ENCODE assay signal across 20 cellular contexts in the genomic region with DNA sequence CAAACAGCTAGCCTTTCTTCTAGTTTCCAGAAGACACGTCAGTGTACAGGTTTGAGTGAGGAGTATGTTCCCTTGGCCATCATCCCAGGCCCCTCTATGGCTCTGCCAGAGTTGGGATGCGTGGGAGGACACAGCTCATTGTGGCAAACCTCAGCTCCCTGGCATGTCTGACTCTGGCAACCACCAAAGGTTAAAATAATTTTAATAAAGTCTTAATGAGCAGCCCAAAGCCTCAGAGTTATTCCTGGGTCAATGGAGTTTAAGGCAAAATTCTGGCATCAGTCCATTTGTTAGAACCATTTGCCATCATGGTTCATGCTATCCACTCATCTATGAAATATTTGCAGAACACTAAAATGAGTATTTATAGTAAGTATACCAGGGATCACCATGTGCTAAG.
A peak's percentile ranks its signal among the peaks of the same experiment; 100 is the strongest.
DNase-seq lines count a peak whose midpoint lies in the region; ATAC-seq and TF ChIP-seq lines count a peak whose summit lies in the region.
"Had no signal": no experiment of that assay in that cellular context is flagged by ENCODE, and none has a peak within 500 bp of the region (broad histone marks: within the 10 kb centered on the region; RNA-seq: fewer than 3 reads in every experiment).

No MANE protein-coding gene starts in this region.

- DNase-seq in HCT116 (ENCODE audit: low read depth, low spot score): no peak
- peak; percentile 89 for DNase-seq in astrocyte of the spinal cord (ENCODE audit: low read depth, low spot score)
- DNase-seq in foreskin keratinocyte: peak in 1 of 2 donors; percentile 23
- peak; percentile 44 to 65 for DNase-seq in aorta
- no peak for DNase-seq in OCI-M1 (lab: John Stamatoyannopoulos, UW)
- no peak for DNase-seq in DMS 273 treated with DMSO at 0.1 percent for 48 hours (lab: John Stamatoyannopoulos, UW)
- DNase-seq: CD4-positive, alpha-beta T cell; effector CD8-positive, alpha-beta T cell; gastrocnemius medialis; GOT3; mesendoderm; NCI-H748 treated with DMSO at 0.1 percent for 48 hours; nucleus accumbens; stimulated activated CD4-positive, alpha-beta T cell treated with anti-CD3 and anti-CD28 coated beads, Interleukin-2, amount 100 ng/mL, for 48 hours; stimulated activated CD8-positive, alpha-beta memory T cell treated with anti-CD3 and anti-CD28 coated beads, Interleukin-4, amount 100 ng/mL, for 48 hours; thyroid gland had no signal

- CTCF ChIA-PET in HCT116 (lab: Charles Lee): no interaction called here

- no peak for TF ChIP-seq POLR2A in HCT116 (IDR thresholded peaks at IDR 0.05; ENCODE audit: borderline replicate concordance, extremely low read depth, insufficient read depth, insufficient read length)

- TF ChIP-seq CTCF in HCT116 (IDR thresholded peaks at IDR 0.05 in 2 of 3, conservative IDR thresholded peaks at IDR 0.05 in 1 of 3; ENCODE audit: borderline replicate concordance in 1 of 3, insufficient read depth in 1 of 3, low read depth in 2 of 3, low read length in 2 of 3) (no peak), astrocyte of the spinal cord (IDR thresholded peaks at IDR 0.05; ENCODE audit: low read depth, low read length) (no peak), foreskin keratinocyte (conservative IDR thresholded peaks at IDR 0.05) (no peak)

- WGBS in aorta, 2 donors: 72 to 75% methylated on average over 2 of the region's 2 CpGs

- H3K27me3 ChIP-seq in HCT116 (ENCODE audit: insufficient read depth, low read length) (peaks cover 39% of the 10 kb centered on the region), foreskin keratinocyte (no peaks in the 10 kb centered on the region), aorta (ENCODE audit: control insufficient read depth in 1 of 2, insufficient read depth in 2 of 2, low read length in 1 of 2) (no peaks in the 10 kb centered on the region)
- H3K27me3 ChIP-seq: gastrocnemius medialis, thyroid gland had no signal

- no peak for ATAC-seq in HCT116
- no peak for ATAC-seq in foreskin keratinocyte
- ATAC-seq in aorta (ENCODE audit: low FRiP score): no peak
- no peak for ATAC-seq in HG03039 (IDR thresholded peaks at IDR 0.05; ENCODE audit: unreplicated experiment)
- ATAC-seq: activated CD4-positive, CD25-positive, alpha-beta regulatory T cell treated with anti-CD3 and anti-CD28 coated beads, Interleukin-2, amount 50 U/mL, for 24 hours; gastrocnemius medialis; Panc1; sciatic nerve had no signal

- H3K4me2 ChIP-seq in HCT116 (ENCODE audit: low read length): no peak overlapping the region

- POLR2A ChIA-PET in HCT116 (lab: Charles Lee): no interaction called here

- in situ Hi-C loops in astrocyte of the spinal cord (cut with HindIII; ENCODE audit: low sequenced_read_pairs): no loop called here

- no peak overlapping the region for H3K27ac ChIP-seq in HCT116 (ENCODE audit: low read depth, low read length)
- peak overlapping the region; percentile 30 for H3K27ac ChIP-seq in foreskin keratinocyte
- H3K27ac ChIP-seq in aorta (ENCODE audit: low read depth in 1 of 2, low read length in 2 of 2): no peak overlapping the region
- H3K27ac ChIP-seq: gastrocnemius medialis, thyroid gland had no signal

- H3K4me3 ChIP-seq in HCT116 (replicated peaks in 1 of 2; ENCODE audit: low read depth in 1 of 2, low read length in 2 of 2) (no peak overlapping the region), astrocyte of the spinal cord (ENCODE audit: low read depth, low read length) (no peak overlapping the region), aorta (ENCODE audit: low read length in 2 of 2) (no peak overlapping the region)
- H3K4me3 ChIP-seq: gastrocnemius medialis, thyroid gland had no signal

- H4K20me1 ChIP-seq in HCT116 (ENCODE audit: insufficient read depth): no peaks in the 10 kb centered on the region

- no peaks in the 10 kb centered on the region for H3K9me2 ChIP-seq in HCT116 (ENCODE audit: insufficient read depth)

- H3K4me1 ChIP-seq in HCT116 (ENCODE audit: control insufficient read depth in 1 of 2, insufficient read depth in 2 of 2, low read length in 2 of 2) (no peaks in the 10 kb centered on the region), foreskin keratinocyte (peaks cover 17% of the 10 kb centered on the region), aorta (ENCODE audit: control insufficient read depth in 1 of 2, insufficient read depth in 2 of 2, low read length in 2 of 2) (no peaks in the 10 kb centered on the region)
- H3K4me1 ChIP-seq: gastrocnemius medialis, thyroid gland had no signal

- RAD21 ChIA-PET in HCT116 (lab: Charles Lee; ENCODE audit: low non-redundant PET in 1 of 2, low total read pairs in 2 of 2, uncharacterized antibody in 2 of 2, unreplicated experiment in 2 of 2): no interaction called here

- H3K79me2 ChIP-seq in HCT116 (ENCODE audit: insufficient read depth, low read length): no peaks in the 10 kb centered on the region

- BruUV-seq in HCT116 (replicated peaks; lab: Mats Ljungman, UMichigan): no TSS peak

- no peak overlapping the region for H2AFZ ChIP-seq in HCT116 (ENCODE audit: low read depth, low read length, poor library complexity, severe bottlenecking)

- intact Hi-C loops in HCT116 (cut with micrococcal nuclease): no loop called here
- intact Hi-C loops in aorta (cut with DNase I): no loop called here

- H3K36me3 ChIP-seq in HCT116 (ENCODE audit: control insufficient read depth in 1 of 2, insufficient read depth in 2 of 2, low read length in 2 of 2) (no peaks in the 10 kb centered on the region), aorta (ENCODE audit: control insufficient read depth in 1 of 2, insufficient read depth in 2 of 2, low read length in 1 of 2) (no peaks in the 10 kb centered on the region)
- H3K36me3 ChIP-seq: gastrocnemius medialis, thyroid gland had no signal

- no peak overlapping the region for H3K9ac ChIP-seq in HCT116 (ENCODE audit: low read length)

- no peak for TF ChIP-seq RAD21 in HCT116 (IDR thresholded peaks at IDR 0.05; ENCODE audit: low read depth)

- H3K9me3 ChIP-seq in HCT116 (ENCODE audit: control insufficient read depth in 1 of 2, insufficient read depth in 1 of 2, low read depth in 1 of 2, low read length in 2 of 2) (no peaks in the 10 kb centered on the region), aorta (ENCODE audit: control insufficient read depth, low read length) (no peaks in the 10 kb centered on the region)
- H3K9me3 ChIP-seq: gastrocnemius medialis, thyroid gland had no signal

TF ChIP-seq in HCT116, 20 proteins besides CTCF, POLR2A, EP300 and RAD21:
- no peak for TF ChIP-seq EZH2phosphoT487 (IDR thresholded peaks at IDR 0.05; ENCODE audit: borderline replicate concordance)
- TF ChIP-seq SIN3A (IDR thresholded peaks at IDR 0.05; ENCODE audit: low read depth): no peak
- TF ChIP-seq EZH2 (IDR thresholded peaks at IDR 0.05): no peak
- TF ChIP-seq EGR1 (IDR thresholded peaks at IDR 0.05; ENCODE audit: low read depth): 0 out of 2 replicates have a peak, but pooled peaks have one; percentile 23

Comparison
In these comparisons a context has a peak if more than half of its experiments do, and no peak if none do; other contexts are left out.
1. DNase-seq: peak in astrocyte of the spinal cord (single experiment) and aorta (2 of 2); none in HCT116 (single experiment), OCI-M1 (single experiment) and DMS 273 treated with DMSO at 0.1 percent for 48 hours (single experiment).